Comparison of ENCODE assay signal across 16 cellular contexts in genomic region chr1:199151634-199152429, GRCh38.
DNase-seq lines count a peak whose midpoint lies in the region; ATAC-seq and TF ChIP-seq lines count a peak whose summit lies in the region.
"Had no signal": no experiment of that assay in that cellular context is flagged by ENCODE, and none has a peak within 500 bp of the region (broad histone marks: within the 10 kb centered on the region; RNA-seq: fewer than 3 reads in every experiment).

No MANE protein-coding gene starts in this region.

- no peak overlapping the region for H3K27ac ChIP-seq in brain microvascular endothelial cell
- H3K27ac ChIP-seq: uterus had no signal

- no peak overlapping the region for H3K4me3 Mint-ChIP-seq in stimulated activated effector memory CD8-positive, alpha-beta T cell treated with anti-CD3 and anti-CD28 coated beads, Interleukin-12 subunit alpha, Interleukin-12 subunit beta, amount 100 ng/mL, for 72 hours

- no peak overlapping the region for H3K27ac Mint-ChIP-seq in stimulated activated effector memory CD8-positive, alpha-beta T cell treated with anti-CD3 and anti-CD28 coated beads, Interleukin-12 subunit alpha, Interleukin-12 subunit beta, amount 100 ng/mL, for 72 hours
- H3K27ac Mint-ChIP-seq: progenitor cell of endocrine pancreas had no signal

- no peaks in the 10 kb centered on the region for H3K27me3 ChIP-seq in brain microvascular endothelial cell (replicated peaks)
- H3K27me3 ChIP-seq: uterus had no signal

- DNase-seq in germinal center (ENCODE audit: low spot score) (peak; percentile 45), activated T-cell treated with anti-CD3 and anti-CD28 coated beads for 4 hours (no peak), HT-29 (ENCODE audit: low spot score) (no peak), brain microvascular endothelial cell (no peak)
- no peak for DNase-seq in stimulated activated effector memory CD8-positive, alpha-beta T cell treated with anti-CD3 and anti-CD28 coated beads, Interleukin-12 subunit alpha, Interleukin-12 subunit beta, amount 100 ng/mL, for 72 hours (ENCODE audit: low spot score in 2 of 2)
- DNase-seq: Calu3; central memory CD4-positive, alpha-beta T cell; left ventricle myocardium superior; NK-92 treated with Interleukin-12 subunit alpha and Interleukin-12 subunit beta, amount 100 ng/mL, for 24 hours; T-helper 9 cell; uterus had no signal

- no peaks in the 10 kb centered on the region for H3K36me3 Mint-ChIP-seq in stimulated activated effector memory CD8-positive, alpha-beta T cell treated with anti-CD3 and anti-CD28 coated beads, Interleukin-12 subunit alpha, Interleukin-12 subunit beta, amount 100 ng/mL, for 72 hours

- H3K4me3 ChIP-seq in brain microvascular endothelial cell (ENCODE audit: low read depth, low read length), result no peak overlapping the region
- H3K4me3 ChIP-seq: K562, uterus had no signal

- in situ Hi-C loops in brain microvascular endothelial cell (cut with HindIII; ENCODE audit: low pct_ligation_motif_present, low sequenced_read_pairs), result no loop called here

- H3K4me1 Mint-ChIP-seq in stimulated activated effector memory CD8-positive, alpha-beta T cell treated with anti-CD3 and anti-CD28 coated beads, Interleukin-12 subunit alpha, Interleukin-12 subunit beta, amount 100 ng/mL, for 72 hours, result no peaks in the 10 kb centered on the region

- H3K9me3 Mint-ChIP-seq in stimulated activated effector memory CD8-positive, alpha-beta T cell treated with anti-CD3 and anti-CD28 coated beads, Interleukin-12 subunit alpha, Interleukin-12 subunit beta, amount 100 ng/mL, for 72 hours, result no peaks in the 10 kb centered on the region

- no peaks in the 10 kb centered on the region for H3K36me3 ChIP-seq in brain microvascular endothelial cell (replicated peaks)
- H3K36me3 ChIP-seq: uterus had no signal

- TF ChIP-seq CTCF in brain microvascular endothelial cell (IDR thresholded peaks at IDR 0.05; ENCODE audit: low read depth, low read length, missing control alignments), result no peak

- peak; percentile 70 for ATAC-seq in GM18861 (IDR thresholded peaks at IDR 0.05; ENCODE audit: unreplicated experiment)
- peak; percentile 72 for ATAC-seq in GM21619 (IDR thresholded peaks at IDR 0.05; ENCODE audit: unreplicated experiment)
- peak; percentile 66 for ATAC-seq in HG03378 (IDR thresholded peaks at IDR 0.05; ENCODE audit: unreplicated experiment)
- no peak for ATAC-seq in stimulated activated effector memory CD8-positive, alpha-beta T cell treated with anti-CD3 and anti-CD28 coated beads, Interleukin-12 subunit alpha, Interleukin-12 subunit beta, amount 100 ng/mL, for 72 hours
- ATAC-seq: K562, left ventricle myocardium superior had no signal
